In genomic region chr3:12286504-12286903, GRCh38 we compare ENCODE assay signal across 20 cellular contexts. TPM values are rescaled to one million over a fixed set of nuclear protein-coding genes. Genes with fewer than 3 reads are reported as not detected.
A peak's percentile ranks its signal among the peaks of the same experiment; 100 is the strongest.
DNase-seq lines count a peak whose midpoint lies in the region; ATAC-seq, FAIRE-seq and TF ChIP-seq lines count a peak whose summit lies in the region.
"Had no signal": no experiment of that assay in that cellular context is flagged by ENCODE, and none has a peak within 500 bp of the region (broad histone marks: within the 10 kb centered on the region; RNA-seq: fewer than 3 reads in every experiment).

No MANE protein-coding gene starts in this region.

- H3K9me3 Mint-ChIP-seq in Calu3 (ENCODE audit: low read depth, unreplicated experiment), result no peaks in the 10 kb centered on the region
- peaks cover 0 to 3% (median 0%) of the 10 kb centered on the region in 3 donors for H3K9me3 Mint-ChIP-seq in IgD-negative memory B cell
- H3K9me3 Mint-ChIP-seq in stimulated activated effector memory CD8-positive, alpha-beta T cell treated with anti-CD3 and anti-CD28 coated beads, Interleukin-12 subunit alpha, Interleukin-12 subunit beta, amount 100 ng/mL, for 72 hours, result no peaks in the 10 kb centered on the region

- H4K20me1 ChIP-seq in H1 (replicated peaks in 1 of 2; ENCODE audit: control insufficient read depth in 1 of 2, insufficient read depth in 2 of 2, low read length in 2 of 2), result peaks cover 0 to 4% of the 10 kb centered on the region in 2 experiments

- H3K4me3 ChIP-seq in H1 (ENCODE audit: extremely low read depth in 1 of 4, insufficient read depth in 2 of 4, low read depth in 3 of 4, low read length in 4 of 4) (no peak overlapping the region), tibial nerve (no peak overlapping the region)

- no peak overlapping the region for H3K4ac ChIP-seq in H1 (replicated peaks; ENCODE audit: insufficient read length, low read depth, low read length)

- no TSS peak for BruUV-seq in Calu3 (replicated peaks; lab: Mats Ljungman, UMichigan)

- H4K5ac ChIP-seq in H1 (ENCODE audit: insufficient read length, low read depth, low read length), result no peak overlapping the region

- H2BK120ac ChIP-seq in H1 (replicated peaks; ENCODE audit: low read depth, low read length), result no peak overlapping the region

- POLR2A ChIA-PET in H1 (lab: Charles Lee; ENCODE audit: partially characterized antibody), result interaction anchor here (0.6 kb wide), 1 partner anchor 128 kb away, joined by 3 read pairs; the partner anchor contains the start of gene TIMP4

- H3K4me1 Mint-ChIP-seq in Calu3 (ENCODE audit: low read depth, unreplicated experiment) (peaks cover 9% of the 10 kb centered on the region), IgD-negative memory B cell (peaks cover 3 to 13% (median 4%) of the 10 kb centered on the region in 3 donors)
- no peaks in the 10 kb centered on the region for H3K4me1 Mint-ChIP-seq in stimulated activated effector memory CD8-positive, alpha-beta T cell treated with anti-CD3 and anti-CD28 coated beads, Interleukin-12 subunit alpha, Interleukin-12 subunit beta, amount 100 ng/mL, for 72 hours

- no peak for FAIRE-seq in H1 (lab: Jason Lieb, UNC)
- FAIRE-seq: endometrium, GM12891 had no signal

- intact Hi-C loops in Calu3 (cut with micrococcal nuclease; ENCODE audit: unreplicated experiment), result loop anchor here (5.0 kb wide), 4 partner anchors 64 to 196 kb away; partner anchors contain the start of gene TSEN2

- no peak overlapping the region for H3K9ac ChIP-seq in H1 (replicated peaks in 1 of 4; ENCODE audit: extremely low read depth in 1 of 4, low read depth in 3 of 4, low read length in 3 of 4)

- H2AK5ac ChIP-seq in H1 (ENCODE audit: low read depth, low read length), result no peak overlapping the region

- DNase-seq in Calu3 (no peak), H1 (ENCODE audit: low read depth in 1 of 2, low spot score in 2 of 2) (no peak), tibial nerve (ENCODE audit: low spot score in 2 of 2) (no peak)
- DNase-seq in stimulated activated effector memory CD8-positive, alpha-beta T cell treated with anti-CD3 and anti-CD28 coated beads, Interleukin-12 subunit alpha, Interleukin-12 subunit beta, amount 100 ng/mL, for 72 hours (ENCODE audit: low spot score in 2 of 2), result no peak
- DNase-seq: activated CD4-positive, alpha-beta T cell treated with anti-CD3 and anti-CD28 coated beads for 1 hour; activated effector memory CD4-positive, alpha-beta T cell treated with anti-CD3 and anti-CD28 coated beads, Interleukin-2, amount 50 U/mL, for 16 hours; DMS 273 treated with DMSO at 0.1 percent for 48 hours; kidney glomerular epithelial cell; NCI-H1436; NCI-H2171 treated with DMSO at 0.1 percent for 48 hours; NCI-H748 treated with DMSO at 0.1 percent for 48 hours; stimulated activated naive CD8-positive, alpha-beta T cell treated with anti-CD3 and anti-CD28 coated beads, Interleukin-15, Interleukin-2, amounts not matched to agents 100 U/mL and 50 U/mL, for 24 hours; T1000; uterus had no signal

- H2BK15ac ChIP-seq in H1 (ENCODE audit: low read length), result no peak overlapping the region

- H2BK5ac ChIP-seq in H1 (ENCODE audit: low read depth, low read length), result no peak overlapping the region

- no peaks in the 10 kb centered on the region for H3K79me1 ChIP-seq in H1 (ENCODE audit: low read depth, low read length)

- H3K23me2 ChIP-seq in H1 (ENCODE audit: low read depth, low read length), result peaks cover 9% of the 10 kb centered on the region; the same call in 1 of the 2 replicates

- peak overlapping the region; percentile 81 for H3K4me3 Mint-ChIP-seq in Calu3 (ENCODE audit: low read depth, unreplicated experiment)
- peak overlapping the region in 3 of 4 donors; percentile 59 to 75 (median 66) for H3K4me3 Mint-ChIP-seq in IgD-negative memory B cell
- H3K4me3 Mint-ChIP-seq in stimulated activated effector memory CD8-positive, alpha-beta T cell treated with anti-CD3 and anti-CD28 coated beads, Interleukin-12 subunit alpha, Interleukin-12 subunit beta, amount 100 ng/mL, for 72 hours, result peak overlapping the region; percentile 51

- H3K9me3 ChIP-seq in H1 (ENCODE audit: insufficient read depth in 2 of 2, low read depth in 1 of 2, low read length in 1 of 2) (no peaks in the 10 kb centered on the region), tibial nerve (peaks cover 0 to 4% (median 0%) of the 10 kb centered on the region in 4 donors)
- H3K9me3 ChIP-seq: uterus had no signal

- no peak overlapping the region for H3K23ac ChIP-seq in H1 (ENCODE audit: insufficient read length)

- no peak for TF ChIP-seq RAD21 in H1 (IDR thresholded peaks at IDR 0.05 in 1 of 2, conservative IDR thresholded peaks at IDR 0.05 in 1 of 2; ENCODE audit: low read depth in 2 of 2, low read length in 2 of 2)

- CTCF ChIA-PET in Calu3 (lab: Charles Lee) (interaction anchor here (0.7 to 0.9 kb wide), 3 partner anchors 10 to 527 kb away, joined by 3 read pairs; no protein-coding TSS in a partner anchor), H1 (lab: Charles Lee; ENCODE audit: partially characterized antibody) (interaction anchor here (0.6 to 1.4 kb wide), 4 partner anchors 114 to 196 kb away, joined by 3 read pairs; no protein-coding TSS in a partner anchor)

- H2BK12ac ChIP-seq in H1 (ENCODE audit: low read depth, low read length), result no peak overlapping the region

- H3K27ac ChIP-seq in H1 (ENCODE audit: low read depth, low read length) (no peak overlapping the region), tibial nerve (peak overlapping the region in 1 of 4 donors; percentile 81)
- H3K27ac ChIP-seq: SK-N-MC had no signal

- WGBS in H1 (ENCODE audit: extremely low coverage in 1 of 2, insufficient coverage in 1 of 2, insufficient read length in 1 of 2, insufficient replicate concordance in 2 of 2, low coverage in 1 of 2, low lambda C conversion rate in 2 of 2, missing lambda C conversion rate in 1 of 2), 2 experiments, result 89% methylated on average over 11 of the region's 12 CpGs; no CpG with 5 or more reads in 1 of the 2 experiments
- 83 to 85% methylated on average over 12 of the region's 12 CpGs for WGBS in tibial nerve, 2 donors

- H3K36me3 Mint-ChIP-seq in Calu3 (ENCODE audit: insufficient read depth, unreplicated experiment) (peaks cover 54% of the 10 kb centered on the region), IgD-negative memory B cell (peaks cover 3% of the 10 kb centered on the region)
- H3K36me3 Mint-ChIP-seq in stimulated activated effector memory CD8-positive, alpha-beta T cell treated with anti-CD3 and anti-CD28 coated beads, Interleukin-12 subunit alpha, Interleukin-12 subunit beta, amount 100 ng/mL, for 72 hours, result no peaks in the 10 kb centered on the region

- no peak overlapping the region for H3K18ac ChIP-seq in H1 (ENCODE audit: extremely low read depth, low read length)

- no peak overlapping the region for H2BK20ac ChIP-seq in H1 (ENCODE audit: low read length)

- H2AFZ ChIP-seq in H1 (ENCODE audit: low read length), result no peak overlapping the region

- H3K27me3 ChIP-seq in H1 (replicated peaks in 1 of 4; ENCODE audit: control insufficient read depth in 3 of 4, extremely low read depth in 1 of 4, insufficient read depth in 3 of 4, low read length in 3 of 4), result peaks cover 17 to 58% (median 36%) of the 10 kb centered on the region in 4 experiments
- H3K27me3 ChIP-seq in tibial nerve, result peaks cover 0 to 6% of the 10 kb centered on the region in 2 donors
- H3K27me3 ChIP-seq: uterus had no signal

- H3K36me3 ChIP-seq in H1 (ENCODE audit: control insufficient read depth in 2 of 4, insufficient read depth in 4 of 4, low read length in 3 of 4) (no peaks in the 10 kb centered on the region), tibial nerve (no peaks in the 10 kb centered on the region)
- H3K36me3 ChIP-seq: uterus had no signal

- no peak for ATAC-seq in stimulated activated effector memory CD8-positive, alpha-beta T cell treated with anti-CD3 and anti-CD28 coated beads, Interleukin-12 subunit alpha, Interleukin-12 subunit beta, amount 100 ng/mL, for 72 hours
- no peak for ATAC-seq in HG02610 (IDR thresholded peaks at IDR 0.05; ENCODE audit: unreplicated experiment)
- no peak for ATAC-seq in GM18868 (IDR thresholded peaks at IDR 0.05; ENCODE audit: unreplicated experiment)
- ATAC-seq: stimulated activated naive CD8-positive, alpha-beta T cell treated with anti-CD3 and anti-CD28 coated beads, Interleukin-15, Interleukin-2, amounts not matched to agents 100 U/mL and 50 U/mL, for 24 hours had no signal

- peaks cover 0 to 2% (median 0%) of the 10 kb centered on the region in 4 experiments; a peak in 1 of 7 replicates for H3K4me1 ChIP-seq in H1 (replicated peaks in 1 of 4; ENCODE audit: control insufficient read depth in 3 of 4, insufficient read depth in 4 of 4, low read length in 3 of 4)
- H3K4me1 ChIP-seq in tibial nerve, result peaks cover 0 to 21% (median 0%) of the 10 kb centered on the region in 4 donors
- H3K4me1 ChIP-seq: uterus had no signal

- TF ChIP-seq POLR2A in H1 (IDR thresholded peaks at IDR 0.05; ENCODE audit: control extremely low read depth in 1 of 2, low read depth in 2 of 2, low read length in 2 of 2) (no peak), tibial nerve (IDR thresholded peaks at IDR 0.05) (no peak)

- peak overlapping the region in 1 of 2 experiments; percentile 69; a peak in 1 of 4 replicates for H3K4me2 ChIP-seq in H1 (ENCODE audit: insufficient read depth in 1 of 2, low read depth in 2 of 2, low read length in 2 of 2)

- H4K8ac ChIP-seq in H1 (ENCODE audit: extremely low read depth, insufficient read depth, low read length), result no peak overlapping the region

- TF ChIP-seq CTCF in Calu3 (IDR thresholded peaks at IDR 0.05; ENCODE audit: unreplicated experiment) (no peak), H1 (IDR thresholded peaks at IDR 0.05; ENCODE audit: control extremely low read depth in 1 of 3, insufficient read depth in 1 of 3, low read depth in 1 of 3, low read length in 3 of 3) (no peak), tibial nerve (IDR thresholded peaks at IDR 0.05) (no peak)

- TF ChIP-seq EP300 in H1 (IDR thresholded peaks at IDR 0.05; ENCODE audit: borderline replicate concordance in 1 of 2, low read depth in 2 of 2, low read length in 2 of 2), result no peak
- TF ChIP-seq EP300 in tibial nerve (IDR thresholded peaks at IDR 0.05), result no peak

- H3K27me3 Mint-ChIP-seq in Calu3 (ENCODE audit: unreplicated experiment) (no peaks in the 10 kb centered on the region), IgD-negative memory B cell (peaks cover 38% of the 10 kb centered on the region)

- H3K27ac Mint-ChIP-seq in Calu3 (ENCODE audit: unreplicated experiment), result peak overlapping the region; percentile 84
- no peak overlapping the region for H3K27ac Mint-ChIP-seq in IgD-negative memory B cell
- H3K27ac Mint-ChIP-seq in stimulated activated effector memory CD8-positive, alpha-beta T cell treated with anti-CD3 and anti-CD28 coated beads, Interleukin-12 subunit alpha, Interleukin-12 subunit beta, amount 100 ng/mL, for 72 hours, result no peak overlapping the region

- H3K79me2 ChIP-seq in H1 (ENCODE audit: control insufficient read depth in 1 of 2, insufficient read depth in 2 of 2, low read length in 2 of 2), result no peaks in the 10 kb centered on the region

- H3K56ac ChIP-seq in H1 (replicated peaks; ENCODE audit: insufficient read length, low read depth, low read length), result no peak overlapping the region

- H4K91ac ChIP-seq in H1 (replicated peaks; ENCODE audit: insufficient read length, low read length), result no peak overlapping the region

- no peak overlapping the region for H3K14ac ChIP-seq in H1 (ENCODE audit: insufficient read length)

RNA-seq across cellular contexts. Expression of gene PPARG, which starts 2.4 kb away (rescaled TPM):
- total RNA-seq in Calu3 (2022) (81.5 and 85.8 TPM in 2 replicates), tibial nerve (10 to 100 TPM; 20.0 to 64.2 (median 29.6) TPM)
- polyA plus RNA-seq in IgD-negative memory B cell (not detected), H1 (2011; rRNA removed) (0.06 and 0.08 TPM in 2 replicates)
- total RNA-seq in H1 (2021; fragmentation: NEBNext Ultra II Directional; extraction: Animal tissue kit (Norgen Biotek cat#: 25700)), result 0.27 TPM in 1 of 2 replicates, not detected in the other
- polyA plus RNA-seq in H1 (2011; cell fraction: cytosol; rRNA removed), result 0.10 TPM
- 0.16 TPM for polyA plus RNA-seq in H1 (2011; cell fraction: nucleus; rRNA removed)
- polyA plus RNA-seq in H1 (2012, experiment 1 of 2), result 0.13 TPM in 3 of 4 replicates, not detected in the other
- polyA plus RNA-seq in H1 (2012, experiment 2 of 2), result not detected
- 0.04 TPM for polyA plus RNA-seq in H1 (2013, experiment 1 of 2)
- polyA plus RNA-seq in H1 (2013, experiment 2 of 2), result 0.07 TPM
- polyA minus RNA-seq in H1 (2011; rRNA and poly(A)+ RNA removed), result 0.09 and 0.37 TPM in 2 replicates
- polyA minus RNA-seq in H1 (2011; cell fraction: cytosol; rRNA and poly(A)+ RNA removed), result not detected
- polyA minus RNA-seq in H1 (2011; cell fraction: nucleus; rRNA and poly(A)+ RNA removed), result 1.00 TPM

Comparison
In these comparisons a context has a peak if more than half of its experiments do, and no peak if none do; other contexts are left out.
1. RNA of gene PPARG, which starts 2.4 kb away (total RNA-seq): 81.5 to 85.8 TPM in Calu3 and 20.0 to 64.2 TPM in tibial nerve; 0.27 TPM in H1; every median in the first group is over 10 times any median in the second.
2. Peak in every context shown above with its lines, with median percentiles within 50 percentile points of each other: H3K4me3 Mint-ChIP-seq.